In the genomic region with DNA sequence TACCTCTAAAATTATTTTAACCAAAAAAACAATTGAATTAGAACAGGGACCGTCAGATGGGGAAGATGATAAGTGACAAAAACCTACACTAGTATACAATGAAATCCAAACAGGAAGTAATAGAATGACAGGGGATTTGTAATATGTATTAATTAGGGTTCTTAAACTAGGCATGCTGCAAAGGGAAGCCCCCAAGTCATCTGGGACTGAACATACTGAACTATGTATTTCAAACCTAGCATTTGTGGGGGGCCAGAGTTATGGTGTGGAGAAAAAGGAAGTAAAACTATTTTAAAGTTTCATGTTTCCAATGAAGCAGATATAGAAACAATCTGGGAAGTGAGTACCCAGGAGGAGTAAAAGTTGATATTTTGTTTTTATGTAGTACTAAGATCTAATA, we compare ENCODE assay signal across 19 cellular contexts.
"Had no signal": no experiment of that assay in that cellular context is flagged by ENCODE, and none has a peak within 500 bp of the region (broad histone marks: within the 10 kb centered on the region; RNA-seq: fewer than 3 reads in every experiment).

No MANE protein-coding gene starts in this region.

- H3K4me3 ChIP-seq: dorsolateral prefrontal cortex, gastrocnemius medialis, lung, mucosa of descending colon, pancreas, right lobe of liver, thoracic aorta, tibial nerve, upper lobe of left lung had no signal

- ATAC-seq: esophagus mucosa; gastrocnemius medialis; left lobe of liver; mucosa of descending colon; natural killer cell treated with Interleukin-12 subunit alpha and Interleukin-12 subunit beta and Interleukin-15 and Interleukin-18, amount 100 ng/mL, for 72 hours; pancreas; right lobe of liver; stimulated activated effector memory CD8-positive, alpha-beta T cell treated with anti-CD3 and anti-CD28 coated beads, Interleukin-12 subunit alpha, Interleukin-12 subunit beta, amount 100 ng/mL, for 72 hours had no signal

- H3K9me3 ChIP-seq: gastrocnemius medialis, mucosa of descending colon, neutrophil, pancreas, right lobe of liver, thoracic aorta, tibial nerve, upper lobe of left lung had no signal

- H3K4me1 ChIP-seq: gastrocnemius medialis, pancreas, right lobe of liver, tibial nerve, upper lobe of left lung had no signal

- H3K36me3 ChIP-seq: gastrocnemius medialis, neutrophil, pancreas, right lobe of liver, thoracic aorta, tibial nerve, upper lobe of left lung had no signal

- H3K27ac ChIP-seq: dorsolateral prefrontal cortex, gastrocnemius medialis, neutrophil, pancreas, right lobe of liver, thoracic aorta, tibial nerve, upper lobe of left lung had no signal

- H3K27me3 ChIP-seq: dorsolateral prefrontal cortex, gastrocnemius medialis, neutrophil, pancreas, right lobe of liver, tibial nerve, upper lobe of left lung had no signal

- DNase-seq: dorsolateral prefrontal cortex; effector CD4-positive, alpha-beta T cell; gastrocnemius medialis; head of caudate nucleus; mucosa of descending colon; naive B cell; pancreas; right lobe of liver; stimulated activated CD4-positive, alpha-beta T cell treated with anti-CD3 and anti-CD28 coated beads, Interleukin-2, amount 100 ng/mL, for 24 hours; stimulated activated CD4-positive, alpha-beta T cell treated with anti-CD3 and anti-CD28 coated beads, Interleukin-4, amount 100 ng/mL, for 24 hours; upper lobe of left lung had no signal
